Comparison of ENCODE assay signal across 22 cellular contexts in genomic region chr10:127524229-127524628, GRCh38. TPM values are rescaled to one million over a fixed set of nuclear protein-coding genes. Genes with fewer than 3 reads are reported as not detected.
DNase-seq lines count a peak whose midpoint lies in the region; ATAC-seq, FAIRE-seq and TF ChIP-seq lines count a peak whose summit lies in the region.
"Had no signal": no experiment of that assay in that cellular context is flagged by ENCODE, and none has a peak within 500 bp of the region (broad histone marks: within the 10 kb centered on the region; RNA-seq: fewer than 3 reads in every experiment).

No MANE protein-coding gene starts in this region.

- dilution Hi-C loops in keratinocyte (cut with MboI; ENCODE audit: extremely low pct_ligation_motif_present, low sequenced_read_pairs), result no loop called here

- H3K27ac Mint-ChIP-seq in CD14-positive monocyte, result no peak overlapping the region
- H3K27ac Mint-ChIP-seq: activated naive CD4-positive, alpha-beta T cell treated with anti-CD3 and anti-CD28 coated beads for 36 hours had no signal

- peaks cover 1 to 8% (median 6%) of the 10 kb centered on the region in 3 donors for H3K27me3 Mint-ChIP-seq in CD14-positive monocyte (ENCODE audit: low read depth in 3 of 3)

- H3K9me3 ChIP-seq in keratinocyte (ENCODE audit: control insufficient read depth, low read depth, low read length), result no peaks in the 10 kb centered on the region
- H3K9me3 ChIP-seq: Caco-2, colonic mucosa, ovary had no signal

- no peak for FAIRE-seq in keratinocyte (lab: Jason Lieb, UNC)
- FAIRE-seq: GM12878, RCC 7860 had no signal

- no peak overlapping the region for H3K4me2 ChIP-seq in keratinocyte (ENCODE audit: control insufficient read depth, extremely low read depth, insufficient read depth, low read depth, low read length)

- in situ Hi-C loops in astrocyte of the spinal cord (cut with HindIII; ENCODE audit: low sequenced_read_pairs), result no loop called here

- no peak overlapping the region for H3K4me3 Mint-ChIP-seq in CD14-positive monocyte
- H3K4me3 Mint-ChIP-seq: activated naive CD4-positive, alpha-beta T cell treated with anti-CD3 and anti-CD28 coated beads for 36 hours had no signal

- H3K27ac ChIP-seq in keratinocyte (ENCODE audit: control insufficient read depth, insufficient read depth, low read length), result no peak overlapping the region
- H3K27ac ChIP-seq: colonic mucosa, ovary had no signal

- peaks cover 2% of the 10 kb centered on the region for H3K4me1 Mint-ChIP-seq in CD14-positive monocyte

- no peaks in the 10 kb centered on the region for H3K27me3 ChIP-seq in keratinocyte (ENCODE audit: control insufficient read depth, extremely low read depth, insufficient read depth, low read length)
- H3K27me3 ChIP-seq: colonic mucosa, ovary had no signal

- H3K36me3 ChIP-seq in keratinocyte (ENCODE audit: control insufficient read depth in 2 of 2, extremely low read depth in 1 of 2, insufficient read depth in 2 of 2, low read length in 2 of 2), result no peaks in the 10 kb centered on the region
- H3K36me3 ChIP-seq: colonic mucosa, ovary had no signal

- H3K9me3 Mint-ChIP-seq in CD14-positive monocyte, result peaks cover 0 to 19% (median 6%) of the 10 kb centered on the region in 7 donors

- no peak overlapping the region for H3K4me3 ChIP-seq in astrocyte of the spinal cord (ENCODE audit: low read depth, low read length)
- no peak overlapping the region for H3K4me3 ChIP-seq in keratinocyte (ENCODE audit: control insufficient read depth in 2 of 3, extremely low read depth in 1 of 3, insufficient read depth in 2 of 3, low read depth in 1 of 3, low read length in 3 of 3)
- H3K4me3 ChIP-seq: colonic mucosa, GM12878, ovary had no signal

- H3K79me2 ChIP-seq in keratinocyte (ENCODE audit: control insufficient read depth, insufficient read depth, low read length), result no peaks in the 10 kb centered on the region

- intact Hi-C loops in CD14-positive monocyte (cut with micrococcal nuclease), result no loop called here

- no peaks in the 10 kb centered on the region for H3K4me1 ChIP-seq in keratinocyte (ENCODE audit: control insufficient read depth, extremely low read depth, insufficient read depth, low read length)
- H3K4me1 ChIP-seq: Caco-2, colonic mucosa had no signal

- DNase-seq in CD14-positive monocyte (ENCODE audit: low spot score) (no peak), HuH-7 (ENCODE audit: low spot score) (peak; percentile 6), astrocyte of the spinal cord (ENCODE audit: low read depth, low spot score) (no peak), keratinocyte (ENCODE audit: low read depth, low spot score) (no peak)
- no peak for DNase-seq in activated CD4-positive, alpha-beta T cell treated with anti-CD3 and anti-CD28 coated beads for 1 hour
- no peak for DNase-seq in activated CD4-positive, alpha-beta T cell treated with anti-CD3 and anti-CD28 coated beads, Interleukin-2, amount 50 U/mL, for 48 hours
- no peak for DNase-seq in stimulated activated CD4-positive, alpha-beta T cell treated with anti-CD3 and anti-CD28 coated beads, Interleukin-15, amount 100 ng/mL, for 24 hours
- DNase-seq: activated naive CD4-positive, alpha-beta T cell treated with anti-CD3 and anti-CD28 coated beads for 36 hours; activated T-cell treated with anti-CD3 and anti-CD28 coated beads for 4 hours; AML-193; colonic mucosa; GDM1; Karpas-422; left ventricle myocardium superior; NCI-H748 treated with DMSO at 0.1 percent for 48 hours; ovary; stimulated activated CD4-positive, alpha-beta T cell treated with anti-CD3 and anti-CD28 coated beads, Interleukin-4, amount 100 ng/mL, for 1 hour; substantia nigra had no signal

- H4K20me1 ChIP-seq in keratinocyte (ENCODE audit: control insufficient read depth, extremely low read depth, insufficient read depth, low read length), result no peaks in the 10 kb centered on the region

- peak; percentile 21 for TF ChIP-seq CTCF in CD14-positive monocyte (IDR thresholded peaks at IDR 0.05)
- TF ChIP-seq CTCF in astrocyte of the spinal cord (IDR thresholded peaks at IDR 0.05; ENCODE audit: low read depth, low read length), result peak; percentile 1
- TF ChIP-seq CTCF in keratinocyte (optimal IDR thresholded peaks at IDR 0.05 in 1 of 3, IDR thresholded peaks at IDR 0.05 in 1 of 3, conservative IDR thresholded peaks at IDR 0.05 in 1 of 3; ENCODE audit: extremely low read depth in 1 of 3, insufficient read depth in 2 of 3, low read length in 3 of 3), result peak in 2 of 3 experiments; percentile 13

- no peaks in the 10 kb centered on the region for H3K36me3 Mint-ChIP-seq in CD14-positive monocyte

- no peak for ATAC-seq in HG03025 (IDR thresholded peaks at IDR 0.05; ENCODE audit: low FRiP score, unreplicated experiment)
- ATAC-seq: GM12878 had no signal

- no peak overlapping the region for H2AFZ ChIP-seq in keratinocyte (ENCODE audit: control insufficient read depth, low read length)

- no peaks in the 10 kb centered on the region for H3K9me1 ChIP-seq in keratinocyte (ENCODE audit: control insufficient read depth, extremely low read depth, insufficient read depth, low read length)

- no peak overlapping the region for H3K9ac ChIP-seq in keratinocyte (ENCODE audit: control insufficient read depth, extremely low read depth, insufficient read depth, low read length)

RNA-seq across cellular contexts. Expression of gene NPS, which starts 24.9 kb away (rescaled TPM):
- not detected for polyA plus RNA-seq in CD14-positive monocyte
- not detected in 3 replicates for polyA plus RNA-seq in keratinocyte
- not detected for polyA plus RNA-seq in keratinocyte (2011; ENCODE audit: low read depth)
- not detected in 2 replicates for polyA plus RNA-seq in keratinocyte (2011; cell fraction: cytosol; rRNA removed)
- polyA plus RNA-seq in keratinocyte (2011; cell fraction: nucleus; rRNA removed), result not detected in 2 replicates
- polyA plus RNA-seq in keratinocyte (2012; ENCODE audit: low replicate concordance), result not detected in 2 replicates
- polyA minus RNA-seq in keratinocyte, result not detected in 3 replicates
- not detected for polyA minus RNA-seq in keratinocyte (2011; cell fraction: cytosol; rRNA and poly(A)+ RNA removed)
- not detected in 2 replicates for polyA minus RNA-seq in keratinocyte (2011; cell fraction: nucleus; rRNA and poly(A)+ RNA removed)
- polyA plus RNA-seq: GM12878, ovary had no signal
